In genomic region chr7:100190059-100190711, GRCh38 we compare ENCODE assay signal across 8 cellular contexts. TPM values are rescaled to one million over a fixed set of nuclear protein-coding genes. Genes with fewer than 3 reads are reported as not detected.
A peak's percentile ranks its signal among the peaks of the same experiment; 100 is the strongest.
DNase-seq lines count a peak whose midpoint lies in the region; ATAC-seq and TF ChIP-seq lines count a peak whose summit lies in the region.

No MANE protein-coding gene starts in this region.

- no peaks in the 10 kb centered on the region for H3K36me3 ChIP-seq in H7 (replicated peaks; ENCODE audit: control insufficient read depth, insufficient read depth, low read length)

- no peaks in the 10 kb centered on the region for H3K9me3 ChIP-seq in CD4-positive, alpha-beta T cell (ENCODE audit: control insufficient read depth, low read length)

- peak overlapping the region; percentile 25 for H3K27ac Mint-ChIP-seq in CD4-positive, alpha-beta T cell
- H3K27ac Mint-ChIP-seq in T-cell = peak overlapping the region; percentile 37 to 50

- H3K4me1 Mint-ChIP-seq in CD4-positive, alpha-beta T cell (ENCODE audit: low read depth) = peaks cover 44% of the 10 kb centered on the region
- peaks cover 35 to 43% (median 42%) of the 10 kb centered on the region in 3 donors for H3K4me1 Mint-ChIP-seq in T-cell

- no peak overlapping the region for H3K4me3 ChIP-seq in H7 (ENCODE audit: insufficient read depth, low read depth, low read length)

- H3K4me1 ChIP-seq in foreskin keratinocyte = no peaks in the 10 kb centered on the region

- CTCF ChIA-PET in CD4-positive, alpha-beta T cell (lab: Charles Lee) = interaction anchor here (0.6 to 1.4 kb wide), 14 partner anchors 8 to 239 kb away, joined by 3 to 11 read pairs (median 4); partner anchors contain the start of genes LAMTOR4, MEPCE and PVRIG
- CTCF ChIA-PET in T-cell (lab: Charles Lee) = interaction anchor here (0.6 to 1.4 kb wide), 11 partner anchors 13 to 217 kb away, joined by 3 to 13 read pairs (median 3); partner anchors contain the start of genes GPC2 (in 1 of the 2) and STAG3 (in 1 of the 2)

- H3K27me3 Mint-ChIP-seq in CD4-positive, alpha-beta T cell = no peaks in the 10 kb centered on the region
- no peaks in the 10 kb centered on the region for H3K27me3 Mint-ChIP-seq in T-cell

- H3K27me3 ChIP-seq in CD4-positive, alpha-beta T cell (ENCODE audit: control insufficient read depth, insufficient read depth, low read length) = no peaks in the 10 kb centered on the region
- no peaks in the 10 kb centered on the region for H3K27me3 ChIP-seq in H7 (ENCODE audit: control insufficient read depth, insufficient read depth, low read length)
- no peaks in the 10 kb centered on the region for H3K27me3 ChIP-seq in foreskin keratinocyte

- no peak overlapping the region for H3K4me3 Mint-ChIP-seq in CD4-positive, alpha-beta T cell
- no peak overlapping the region for H3K4me3 Mint-ChIP-seq in T-cell

- no peak for DNase-seq in CD4-positive, alpha-beta T cell
- DNase-seq in H7 = peak; percentile 21
- DNase-seq in T-cell = no peak
- peak in 1 of 2 donors; percentile 21 for DNase-seq in foreskin keratinocyte
- DNase-seq in stimulated activated CD4-positive, alpha-beta T cell treated with anti-CD3 and anti-CD28 coated beads, Interleukin-4, amount 100 ng/mL, for 24 hours = no peak
- DNase-seq in stimulated activated CD4-positive, alpha-beta T cell treated with anti-CD3 and anti-CD28 coated beads, Interleukin-1b, Interleukin-23, amount 100 ng/mL, for 48 hours = no peak

- no peaks in the 10 kb centered on the region for H3K9me3 Mint-ChIP-seq in CD4-positive, alpha-beta T cell
- no peaks in the 10 kb centered on the region for H3K9me3 Mint-ChIP-seq in T-cell

- no peaks in the 10 kb centered on the region for H3K36me3 Mint-ChIP-seq in CD4-positive, alpha-beta T cell (ENCODE audit: low read depth)
- H3K36me3 Mint-ChIP-seq in T-cell = no peaks in the 10 kb centered on the region

- peak; percentile 55 for TF ChIP-seq CTCF in CD4-positive, alpha-beta T cell (IDR thresholded peaks at IDR 0.05)
- peak; percentile 49 for TF ChIP-seq CTCF in foreskin keratinocyte (conservative IDR thresholded peaks at IDR 0.05)

- peak; percentile 84 for ATAC-seq in CD4-positive, alpha-beta T cell (ENCODE audit: poor library complexity)
- ATAC-seq in T-cell (replicated peaks in 1 of 4) = peak; percentile 77 to 87 (median 84)
- ATAC-seq in foreskin keratinocyte = no peak
- ATAC-seq in GM19328 (IDR thresholded peaks at IDR 0.05; ENCODE audit: unreplicated experiment) = no peak
- ATAC-seq in HG03520 (IDR thresholded peaks at IDR 0.05; ENCODE audit: unreplicated experiment) = no peak

- no peak overlapping the region for H3K27ac ChIP-seq in CD4-positive, alpha-beta T cell (ENCODE audit: low read depth, low read length)
- H3K27ac ChIP-seq in foreskin keratinocyte = no peak overlapping the region

- POLR2A ChIA-PET in CD4-positive, alpha-beta T cell (lab: Charles Lee) = interaction anchor here (0.6 to 1.3 kb wide), 10 partner anchors 13 to 42 kb away, joined by 3 to 7 read pairs (median 4); partner anchors contain the start of genes GPC2 and LAMTOR4
- POLR2A ChIA-PET in T-cell (lab: Charles Lee) = no interaction called here

- intact Hi-C loops in CD4-positive, alpha-beta T cell (cut with DNase I, micrococcal nuclease) = loop anchor here (1.0 to 5.0 kb wide), 2 partner anchors 27 to 217 kb away; no protein-coding TSS in a partner anchor

RNA-seq across cellular contexts. Expression of gene STAG3, which starts 12.5 kb away (rescaled TPM):
- total RNA-seq in CD4-positive, alpha-beta T cell = 1 to 10 TPM; 4.0 to 5.5 TPM
- total RNA-seq in H7 (2014; rRNA removed; shearing (Covaris generic)) = 2.4 and 10.3 TPM in 2 replicates
- 1 to 10 TPM; 4.8 to 8.7 (median 7.3) TPM for total RNA-seq in T-cell
- total RNA-seq in foreskin keratinocyte = 0.32 and 0.34 TPM in 2 replicates
- polyA plus RNA-seq in foreskin keratinocyte = 0.29 and 0.64 TPM in 2 replicates

RNA-seq across cellular contexts. Expression of gene GPC2, which starts 13.0 kb away (rescaled TPM):
- 10 to 100 TPM; 16.4 to 18.7 TPM for total RNA-seq in CD4-positive, alpha-beta T cell
- total RNA-seq in H7 (2014; rRNA removed; shearing (Covaris generic)) = 39.1 and 65.8 TPM in 2 replicates
- total RNA-seq in T-cell = 10 to 100 TPM; 12.4 to 37.0 (median 26.3) TPM
- 1.4 TPM in 2 replicates for total RNA-seq in foreskin keratinocyte
- 1.2 and 1.5 TPM in 2 replicates for polyA plus RNA-seq in foreskin keratinocyte

RNA-seq across cellular contexts. Expression of gene GAL3ST4, which starts 21.8 kb away (rescaled TPM):
- total RNA-seq in CD4-positive, alpha-beta T cell = 10 to 100 TPM; 12.7 to 13.2 TPM
- 0.73 and 3.1 TPM in 2 replicates for total RNA-seq in H7 (2014; rRNA removed; shearing (Covaris generic))
- total RNA-seq in T-cell (10 to 100 TPM; 10.5 to 29.7 (median 18.0) TPM), foreskin keratinocyte (1.6 and 2.2 TPM in 2 replicates)
- polyA plus RNA-seq in foreskin keratinocyte = 1.8 and 2.6 TPM in 2 replicates

RNA-seq across cellular contexts. Expression of gene PVRIG, which starts 29.6 kb away (rescaled TPM):
- total RNA-seq in CD4-positive, alpha-beta T cell = 10 to 100 TPM; 30.1 to 33.2 TPM
- 0.11 TPM in 1 of 2 replicates, not detected in the other for total RNA-seq in H7 (2014; rRNA removed; shearing (Covaris generic))
- total RNA-seq in T-cell (10 to 100 TPM; 45.0 to 96.8 (median 78.0) TPM), foreskin keratinocyte (not detected in 2 replicates)
- not detected in 2 replicates for polyA plus RNA-seq in foreskin keratinocyte

RNA-seq across cellular contexts. Expression of gene TRAPPC14, which starts 31.7 kb away (rescaled TPM):
- 10 to 100 TPM; 37.9 to 42.6 TPM for total RNA-seq in CD4-positive, alpha-beta T cell
- total RNA-seq in H7 (2014; rRNA removed; shearing (Covaris generic)) = 13.6 and 14.8 TPM in 2 replicates
- 10 to 100 TPM; 52.0 to 97.2 (median 79.0) TPM for total RNA-seq in T-cell
- 14.3 and 15.8 TPM in 2 replicates for total RNA-seq in foreskin keratinocyte
- polyA plus RNA-seq in foreskin keratinocyte = 15.7 and 16.2 TPM in 2 replicates

Comparison
In these comparisons a context has a peak if more than half of its experiments do, and no peak if none do; other contexts are left out.
1. ATAC-seq: peak in CD4-positive, alpha-beta T cell (single experiment) and T-cell (4 of 4); none in foreskin keratinocyte (single experiment), GM19328 (single experiment) and HG03520 (single experiment).